1 cellular context compared by ENCODE assay signal in the genomic region with DNA sequence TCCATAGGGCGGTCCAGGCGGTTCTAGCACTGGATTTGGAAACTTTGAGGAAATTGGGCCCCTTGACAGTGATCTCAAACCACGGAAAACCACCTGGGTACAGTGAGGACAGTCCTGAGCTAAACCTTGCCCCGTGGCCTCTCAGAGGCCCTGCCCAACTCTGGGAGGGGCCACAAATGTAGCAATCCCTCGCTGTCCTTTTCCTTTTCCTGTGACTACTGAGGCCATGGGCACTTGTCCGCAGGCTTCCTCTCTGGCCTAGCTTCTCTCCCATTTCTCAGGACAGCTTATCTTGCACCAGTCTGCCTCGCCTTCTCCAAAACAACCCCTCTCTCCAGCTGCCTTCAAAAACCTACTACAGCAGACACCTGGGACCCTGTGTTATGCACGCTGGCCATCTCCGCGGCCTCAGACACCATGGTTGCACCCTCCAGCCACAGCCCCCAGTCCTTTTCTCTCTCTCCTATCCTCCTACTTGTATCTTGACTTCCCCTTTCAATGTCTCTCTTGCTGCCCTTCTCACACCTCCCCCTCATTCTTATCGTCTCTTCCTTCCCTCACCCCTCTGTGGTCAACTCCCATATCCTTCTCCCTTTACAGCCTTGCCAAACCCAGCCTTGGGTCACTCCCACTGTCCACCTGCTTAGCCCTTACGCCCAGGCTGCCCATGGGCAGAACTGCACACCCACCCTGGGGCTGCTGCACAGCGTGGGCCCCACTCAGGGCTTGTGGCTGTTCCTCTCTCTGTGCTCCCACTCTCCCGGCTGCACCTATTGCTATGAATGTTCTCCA.
TF ChIP-seq lines count a peak whose summit lies in the region.

No MANE protein-coding gene starts in this region.

TF ChIP-seq in K562, 482 proteins besides CTCF, POLR2A, EP300 and RAD21 (continued from another document and continues in another):
- TF ChIP-seq, protein P1, sequence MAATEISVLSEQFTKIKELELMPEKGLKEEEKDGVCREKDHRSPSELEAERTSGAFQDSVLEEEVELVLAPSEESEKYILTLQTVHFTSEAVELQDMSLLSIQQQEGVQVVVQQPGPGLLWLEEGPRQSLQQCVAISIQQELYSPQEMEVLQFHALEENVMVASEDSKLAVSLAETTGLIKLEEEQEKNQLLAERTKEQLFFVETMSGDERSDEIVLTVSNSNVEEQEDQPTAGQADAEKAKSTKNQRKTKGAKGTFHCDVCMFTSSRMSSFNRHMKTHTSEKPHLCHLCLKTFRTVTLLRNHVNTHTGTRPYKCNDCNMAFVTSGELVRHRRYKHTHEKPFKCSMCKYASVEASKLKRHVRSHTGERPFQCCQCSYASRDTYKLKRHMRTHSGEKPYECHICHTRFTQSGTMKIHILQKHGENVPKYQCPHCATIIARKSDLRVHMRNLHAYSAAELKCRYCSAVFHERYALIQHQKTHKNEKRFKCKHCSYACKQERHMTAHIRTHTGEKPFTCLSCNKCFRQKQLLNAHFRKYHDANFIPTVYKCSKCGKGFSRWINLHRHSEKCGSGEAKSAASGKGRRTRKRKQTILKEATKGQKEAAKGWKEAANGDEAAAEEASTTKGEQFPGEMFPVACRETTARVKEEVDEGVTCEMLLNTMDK (IDR thresholded peaks at IDR 0.05; ENCODE audit: borderline replicate concordance, insufficient read depth, low read depth, low read length, poor library complexity, severe bottlenecking) = no peak
- TF ChIP-seq SREBF1 (IDR thresholded peaks at IDR 0.05; ENCODE audit: borderline replicate concordance, low read depth, low read length) (no peak), CBX8 (IDR thresholded peaks at IDR 0.05; ENCODE audit: borderline replicate concordance, extremely low read depth, low read depth, low read length, poor library complexity, severe bottlenecking) (no peak), HDAC6 (IDR thresholded peaks at IDR 0.05; ENCODE audit: low read depth, low read length) (no peak), POLR2AphosphoS5 (IDR thresholded peaks at IDR 0.05; ENCODE audit: control insufficient read depth, insufficient read depth, low read depth, low read length) (peak; percentile 42; the same call in 1 of the 2 replicates), SETDB1 (IDR thresholded peaks at IDR 0.05; ENCODE audit: low read length) (no peak), DPF2 (IDR thresholded peaks at IDR 0.05) (peak; percentile 98), SAFB (IDR thresholded peaks at IDR 0.05; ENCODE audit: borderline replicate concordance, low read depth, low read length) (no peak), ZNF785 (CRISPR knock-in tag; IDR thresholded peaks at IDR 0.05) (no peak), SAP30 (IDR thresholded peaks at IDR 0.05; ENCODE audit: borderline replicate concordance, insufficient read depth, low read depth, low read length, poor library complexity, severe bottlenecking) (no peak), RBFOX2 (IDR thresholded peaks at IDR 0.05; ENCODE audit: low read depth, low read length) (peak; percentile 39; the same call in 1 of the 2 replicates), POLR2H (tag; IDR thresholded peaks at IDR 0.05; ENCODE audit: low read depth) (no peak; the same call in 1 of the 2 replicates), U2AF2 (optimal IDR thresholded peaks at IDR 0.05; ENCODE audit: low read depth, low read length) (no peak), DMBX1 (CRISPR knock-in tag; IDR thresholded peaks at IDR 0.05; ENCODE audit: borderline replicate concordance) (no peak; the same call in 1 of the 2 replicates), TBL1XR1 (IDR thresholded peaks at IDR 0.05; ENCODE audit: low read length in 2 of 2) (peak; percentile 20 to 85; a peak in 2 of 4 replicates), CCNT2 (IDR thresholded peaks at IDR 0.05; ENCODE audit: borderline replicate concordance, extremely low read depth, insufficient read length, low read depth, low read length) (peak; percentile 2), SUPT5H (IDR thresholded peaks at IDR 0.05) (peak; percentile 57), ZNF778 (CRISPR knock-in tag; IDR thresholded peaks at IDR 0.05) (no peak), TRIM24 (IDR thresholded peaks at IDR 0.05) (peak; percentile 70 to 88), MTA1 (IDR thresholded peaks at IDR 0.05; ENCODE audit: borderline replicate concordance) (peak; percentile 90), ZBTB7A (IDR thresholded peaks at IDR 0.05; ENCODE audit: borderline replicate concordance, control insufficient read depth, low read depth, low read length) (no peak), NCOA2 (IDR thresholded peaks at IDR 0.05; ENCODE audit: partially characterized antibody in 2 of 2) (peak in 1 of 2 experiments; percentile 48), HCFC1 (IDR thresholded peaks at IDR 0.05; ENCODE audit: low read depth, low read length) (no peak), JUN (IDR thresholded peaks at IDR 0.05; ENCODE audit: borderline replicate concordance, low read depth, low read length) (0 out of 2 replicates have a peak, but pooled peaks have one; percentile 10), JUN (CRISPR knock-in tag; IDR thresholded peaks at IDR 0.05; ENCODE audit: borderline replicate concordance) (no peak; the same call in 1 of the 2 replicates), MTA2 (IDR thresholded peaks at IDR 0.05; ENCODE audit: low read depth) (peak; percentile 84), PRPF4 (IDR thresholded peaks at IDR 0.05; ENCODE audit: insufficient read depth, low read depth, low read length, poor library complexity, severe bottlenecking) (no peak), PCBP1 (IDR thresholded peaks at IDR 0.05; ENCODE audit: low read depth, low read length, poor library complexity, severe bottlenecking) (no peak), SMARCA5 (IDR thresholded peaks at IDR 0.05) (peak; percentile 77; the same call in 1 of the 2 replicates), SMAD2 (IDR thresholded peaks at IDR 0.05; ENCODE audit: low read depth, low read length) (no peak), SMAD4 (CRISPR knock-in tag; conservative IDR thresholded peaks at IDR 0.05) (peak; percentile 81), CC2D1A (IDR thresholded peaks at IDR 0.05) (peak; percentile 35; the same call in 1 of the 2 replicates), TARDBP (IDR thresholded peaks at IDR 0.05) (no peak), EP400 (IDR thresholded peaks at IDR 0.05) (peak; percentile 59), CHD1 (IDR thresholded peaks at IDR 0.05; ENCODE audit: low read length) (no peak)
- TF ChIP-seq, protein P2, sequence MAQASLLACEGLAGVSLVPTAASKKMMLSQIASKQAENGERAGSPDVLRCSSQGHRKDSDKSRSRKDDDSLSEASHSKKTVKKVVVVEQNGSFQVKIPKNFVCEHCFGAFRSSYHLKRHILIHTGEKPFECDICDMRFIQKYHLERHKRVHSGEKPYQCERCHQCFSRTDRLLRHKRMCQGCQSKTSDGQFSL (CRISPR knock-in tag; IDR thresholded peaks at IDR 0.05) = no peak
- TF ChIP-seq, protein P2 (tag; IDR thresholded peaks at IDR 0.05) = no peak
- TF ChIP-seq, protein P3, sequence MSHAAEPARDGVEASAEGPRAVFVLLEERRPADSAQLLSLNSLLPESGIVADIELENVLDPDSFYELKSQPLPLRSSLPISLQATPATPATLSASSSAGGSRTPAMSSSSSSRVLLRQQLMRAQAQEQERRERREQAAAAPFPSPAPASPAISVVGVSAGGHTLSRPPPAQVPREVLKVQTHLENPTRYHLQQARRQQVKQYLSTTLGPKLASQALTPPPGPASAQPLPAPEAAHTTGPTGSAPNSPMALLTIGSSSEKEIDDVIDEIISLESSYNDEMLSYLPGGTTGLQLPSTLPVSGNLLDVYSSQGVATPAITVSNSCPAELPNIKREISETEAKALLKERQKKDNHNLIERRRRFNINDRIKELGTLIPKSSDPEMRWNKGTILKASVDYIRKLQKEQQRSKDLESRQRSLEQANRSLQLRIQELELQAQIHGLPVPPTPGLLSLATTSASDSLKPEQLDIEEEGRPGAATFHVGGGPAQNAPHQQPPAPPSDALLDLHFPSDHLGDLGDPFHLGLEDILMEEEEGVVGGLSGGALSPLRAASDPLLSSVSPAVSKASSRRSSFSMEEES (CRISPR knock-in tag; IDR thresholded peaks at IDR 0.05) = no peak
- TF ChIP-seq, protein P4, sequence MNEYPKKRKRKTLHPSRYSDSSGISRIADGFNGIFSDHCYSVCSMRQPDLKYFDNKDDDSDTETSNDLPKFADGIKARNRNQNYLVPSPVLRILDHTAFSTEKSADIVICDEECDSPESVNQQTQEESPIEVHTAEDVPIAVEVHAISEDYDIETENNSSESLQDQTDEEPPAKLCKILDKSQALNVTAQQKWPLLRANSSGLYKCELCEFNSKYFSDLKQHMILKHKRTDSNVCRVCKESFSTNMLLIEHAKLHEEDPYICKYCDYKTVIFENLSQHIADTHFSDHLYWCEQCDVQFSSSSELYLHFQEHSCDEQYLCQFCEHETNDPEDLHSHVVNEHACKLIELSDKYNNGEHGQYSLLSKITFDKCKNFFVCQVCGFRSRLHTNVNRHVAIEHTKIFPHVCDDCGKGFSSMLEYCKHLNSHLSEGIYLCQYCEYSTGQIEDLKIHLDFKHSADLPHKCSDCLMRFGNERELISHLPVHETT (CRISPR knock-in tag; conservative IDR thresholded peaks at IDR 0.05 in 1 of 2, IDR thresholded peaks at IDR 0.05 in 1 of 2) = peak in 1 of 2 experiments; percentile 64; a peak in 1 of 4 replicates
- TF ChIP-seq, protein P5, sequence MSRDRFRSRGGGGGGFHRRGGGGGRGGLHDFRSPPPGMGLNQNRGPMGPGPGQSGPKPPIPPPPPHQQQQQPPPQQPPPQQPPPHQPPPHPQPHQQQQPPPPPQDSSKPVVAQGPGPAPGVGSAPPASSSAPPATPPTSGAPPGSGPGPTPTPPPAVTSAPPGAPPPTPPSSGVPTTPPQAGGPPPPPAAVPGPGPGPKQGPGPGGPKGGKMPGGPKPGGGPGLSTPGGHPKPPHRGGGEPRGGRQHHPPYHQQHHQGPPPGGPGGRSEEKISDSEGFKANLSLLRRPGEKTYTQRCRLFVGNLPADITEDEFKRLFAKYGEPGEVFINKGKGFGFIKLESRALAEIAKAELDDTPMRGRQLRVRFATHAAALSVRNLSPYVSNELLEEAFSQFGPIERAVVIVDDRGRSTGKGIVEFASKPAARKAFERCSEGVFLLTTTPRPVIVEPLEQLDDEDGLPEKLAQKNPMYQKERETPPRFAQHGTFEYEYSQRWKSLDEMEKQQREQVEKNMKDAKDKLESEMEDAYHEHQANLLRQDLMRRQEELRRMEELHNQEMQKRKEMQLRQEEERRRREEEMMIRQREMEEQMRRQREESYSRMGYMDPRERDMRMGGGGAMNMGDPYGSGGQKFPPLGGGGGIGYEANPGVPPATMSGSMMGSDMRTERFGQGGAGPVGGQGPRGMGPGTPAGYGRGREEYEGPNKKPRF (IDR thresholded peaks at IDR 0.05; ENCODE audit: low read depth, low read length) = no peak
- TF ChIP-seq, protein P6, sequence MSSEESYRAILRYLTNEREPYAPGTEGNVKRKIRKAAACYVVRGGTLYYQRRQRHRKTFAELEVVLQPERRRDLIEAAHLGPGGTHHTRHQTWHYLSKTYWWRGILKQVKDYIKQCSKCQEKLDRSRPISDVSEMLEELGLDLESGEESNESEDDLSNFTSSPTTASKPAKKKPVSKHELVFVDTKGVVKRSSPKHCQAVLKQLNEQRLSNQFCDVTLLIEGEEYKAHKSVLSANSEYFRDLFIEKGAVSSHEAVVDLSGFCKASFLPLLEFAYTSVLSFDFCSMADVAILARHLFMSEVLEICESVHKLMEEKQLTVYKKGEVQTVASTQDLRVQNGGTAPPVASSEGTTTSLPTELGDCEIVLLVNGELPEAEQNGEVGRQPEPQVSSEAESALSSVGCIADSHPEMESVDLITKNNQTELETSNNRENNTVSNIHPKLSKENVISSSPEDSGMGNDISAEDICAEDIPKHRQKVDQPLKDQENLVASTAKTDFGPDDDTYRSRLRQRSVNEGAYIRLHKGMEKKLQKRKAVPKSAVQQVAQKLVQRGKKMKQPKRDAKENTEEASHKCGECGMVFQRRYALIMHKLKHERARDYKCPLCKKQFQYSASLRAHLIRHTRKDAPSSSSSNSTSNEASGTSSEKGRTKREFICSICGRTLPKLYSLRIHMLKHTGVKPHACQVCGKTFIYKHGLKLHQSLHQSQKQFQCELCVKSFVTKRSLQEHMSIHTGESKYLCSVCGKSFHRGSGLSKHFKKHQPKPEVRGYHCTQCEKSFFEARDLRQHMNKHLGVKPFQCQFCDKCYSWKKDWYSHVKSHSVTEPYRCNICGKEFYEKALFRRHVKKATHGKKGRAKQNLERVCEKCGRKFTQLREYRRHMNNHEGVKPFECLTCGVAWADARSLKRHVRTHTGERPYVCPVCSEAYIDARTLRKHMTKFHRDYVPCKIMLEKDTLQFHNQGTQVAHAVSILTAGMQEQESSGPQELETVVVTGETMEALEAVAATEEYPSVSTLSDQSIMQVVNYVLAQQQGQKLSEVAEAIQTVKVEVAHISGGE (CRISPR knock-in tag; IDR thresholded peaks at IDR 0.05) = no peak
- TF ChIP-seq, protein P7, sequence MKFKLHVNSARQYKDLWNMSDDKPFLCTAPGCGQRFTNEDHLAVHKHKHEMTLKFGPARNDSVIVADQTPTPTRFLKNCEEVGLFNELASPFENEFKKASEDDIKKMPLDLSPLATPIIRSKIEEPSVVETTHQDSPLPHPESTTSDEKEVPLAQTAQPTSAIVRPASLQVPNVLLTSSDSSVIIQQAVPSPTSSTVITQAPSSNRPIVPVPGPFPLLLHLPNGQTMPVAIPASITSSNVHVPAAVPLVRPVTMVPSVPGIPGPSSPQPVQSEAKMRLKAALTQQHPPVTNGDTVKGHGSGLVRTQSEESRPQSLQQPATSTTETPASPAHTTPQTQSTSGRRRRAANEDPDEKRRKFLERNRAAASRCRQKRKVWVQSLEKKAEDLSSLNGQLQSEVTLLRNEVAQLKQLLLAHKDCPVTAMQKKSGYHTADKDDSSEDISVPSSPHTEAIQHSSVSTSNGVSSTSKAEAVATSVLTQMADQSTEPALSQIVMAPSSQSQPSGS (CRISPR knock-in tag; IDR thresholded peaks at IDR 0.05) = no peak
- TF ChIP-seq, protein P8, sequence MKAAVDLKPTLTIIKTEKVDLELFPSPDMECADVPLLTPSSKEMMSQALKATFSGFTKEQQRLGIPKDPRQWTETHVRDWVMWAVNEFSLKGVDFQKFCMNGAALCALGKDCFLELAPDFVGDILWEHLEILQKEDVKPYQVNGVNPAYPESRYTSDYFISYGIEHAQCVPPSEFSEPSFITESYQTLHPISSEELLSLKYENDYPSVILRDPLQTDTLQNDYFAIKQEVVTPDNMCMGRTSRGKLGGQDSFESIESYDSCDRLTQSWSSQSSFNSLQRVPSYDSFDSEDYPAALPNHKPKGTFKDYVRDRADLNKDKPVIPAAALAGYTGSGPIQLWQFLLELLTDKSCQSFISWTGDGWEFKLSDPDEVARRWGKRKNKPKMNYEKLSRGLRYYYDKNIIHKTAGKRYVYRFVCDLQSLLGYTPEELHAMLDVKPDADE (conservative IDR thresholded peaks at IDR 0.05; ENCODE audit: control insufficient read depth, low read depth, low read length) = no peak
- TF ChIP-seq, protein P9, sequence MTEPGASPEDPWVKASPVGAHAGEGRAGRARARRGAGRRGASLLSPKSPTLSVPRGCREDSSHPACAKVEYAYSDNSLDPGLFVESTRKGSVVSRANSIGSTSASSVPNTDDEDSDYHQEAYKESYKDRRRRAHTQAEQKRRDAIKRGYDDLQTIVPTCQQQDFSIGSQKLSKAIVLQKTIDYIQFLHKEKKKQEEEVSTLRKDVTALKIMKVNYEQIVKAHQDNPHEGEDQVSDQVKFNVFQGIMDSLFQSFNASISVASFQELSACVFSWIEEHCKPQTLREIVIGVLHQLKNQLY (CRISPR knock-in tag; conservative IDR thresholded peaks at IDR 0.05) = no peak
